30 cellular contexts compared by ENCODE assay signal in the genomic region with DNA sequence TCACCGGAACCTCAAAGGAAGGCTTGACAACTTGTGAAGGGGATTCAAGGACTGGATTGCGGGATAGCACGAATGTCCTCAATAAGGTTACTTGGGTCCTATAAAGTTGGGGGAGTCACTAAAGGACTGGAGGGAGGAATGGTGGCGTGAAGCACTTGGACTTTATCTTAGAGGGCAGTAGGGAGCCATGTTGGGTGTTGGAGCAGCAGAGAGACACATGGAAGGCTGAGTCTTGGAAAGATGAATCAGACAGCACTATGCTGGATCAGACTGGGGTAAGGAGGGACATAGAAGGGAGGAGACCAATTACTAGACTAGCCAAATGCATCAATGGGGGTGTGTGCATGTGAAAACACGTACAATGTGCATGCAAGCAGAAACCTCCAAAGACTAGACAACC. TPM values are rescaled to one million over a fixed set of nuclear protein-coding genes. Genes with fewer than 3 reads are reported as not detected.
"Had no signal": no experiment of that assay in that cellular context is flagged by ENCODE, and none has a peak within 500 bp of the region (broad histone marks: within the 10 kb centered on the region; RNA-seq: fewer than 3 reads in every experiment).

No MANE protein-coding gene starts in this region.

- H3K9me3 Mint-ChIP-seq: naive thymus-derived CD8-positive, alpha-beta T cell; nephron; neural crest cell; stimulated activated effector memory CD8-positive, alpha-beta T cell treated with anti-CD3 and anti-CD28 coated beads, Interleukin-12 subunit alpha, Interleukin-12 subunit beta, amount 100 ng/mL, for 72 hours; stimulated activated naive CD8-positive, alpha-beta T cell treated with anti-CD3 and anti-CD28 coated beads, Interleukin-15, Interleukin-2, amounts not matched to agents 100 ng/mL and 50 ng/mL, for 24 hours had no signal

- H3K4me1 Mint-ChIP-seq: stimulated activated effector memory CD8-positive, alpha-beta T cell treated with anti-CD3 and anti-CD28 coated beads, Interleukin-12 subunit alpha, Interleukin-12 subunit beta, amount 100 ng/mL, for 72 hours had no signal

- H3K4me3 Mint-ChIP-seq: naive thymus-derived CD8-positive, alpha-beta T cell; nephron; neural crest cell; stimulated activated effector memory CD8-positive, alpha-beta T cell treated with anti-CD3 and anti-CD28 coated beads, Interleukin-12 subunit alpha, Interleukin-12 subunit beta, amount 100 ng/mL, for 72 hours; stimulated activated naive CD8-positive, alpha-beta T cell treated with anti-CD3 and anti-CD28 coated beads, Interleukin-15, Interleukin-2, amounts not matched to agents 100 ng/mL and 50 ng/mL, for 24 hours had no signal

- H3K4me1 ChIP-seq: lower lobe of right lung, pancreas, prostate gland, sigmoid colon, suprapubic skin, tibial artery, upper lobe of right lung had no signal

- H3K36me3 ChIP-seq: lower lobe of right lung, pancreas, prostate gland, sigmoid colon, spleen, suprapubic skin, thoracic aorta, tibial artery, upper lobe of right lung had no signal

- H3K4me3 ChIP-seq: lower lobe of right lung, pancreas, prostate gland, sigmoid colon, spleen, suprapubic skin, thoracic aorta, tibial artery, upper lobe of right lung had no signal

- H3K27me3 ChIP-seq: pancreas had no signal

- DNase-seq: kidney glomerular epithelial cell; left cardiac atrium; lower lobe of right lung; mammary epithelial cell; mesenchymal stem cell; naive thymus-derived CD8-positive, alpha-beta T cell; nucleus accumbens; pancreas; posterior cingulate gyrus; retina; right cardiac atrium; sigmoid colon; small intestine; spleen; stimulated activated CD4-positive, alpha-beta T cell treated with anti-CD3 and anti-CD28 coated beads, Interleukin-4, amount 100 ng/mL, for 24 hours; stimulated activated naive CD4-positive, alpha-beta T cell; tibial artery; upper lobe of right lung had no signal

- H3K27ac ChIP-seq: lower lobe of right lung, pancreas, prostate gland, sigmoid colon, spleen, suprapubic skin, thoracic aorta, tibial artery, upper lobe of right lung had no signal

- H3K27ac Mint-ChIP-seq: naive thymus-derived CD8-positive, alpha-beta T cell; stimulated activated effector memory CD8-positive, alpha-beta T cell treated with anti-CD3 and anti-CD28 coated beads, Interleukin-12 subunit alpha, Interleukin-12 subunit beta, amount 100 ng/mL, for 72 hours; stimulated activated naive CD8-positive, alpha-beta T cell treated with anti-CD3 and anti-CD28 coated beads, Interleukin-15, Interleukin-2, amounts not matched to agents 100 ng/mL and 50 ng/mL, for 24 hours had no signal

- H3K36me3 Mint-ChIP-seq: naive thymus-derived CD8-positive, alpha-beta T cell; stimulated activated effector memory CD8-positive, alpha-beta T cell treated with anti-CD3 and anti-CD28 coated beads, Interleukin-12 subunit alpha, Interleukin-12 subunit beta, amount 100 ng/mL, for 72 hours had no signal

- ATAC-seq: left cardiac atrium; left lobe of liver; lower lobe of right lung; naive thymus-derived CD8-positive, alpha-beta T cell; pancreas; right cardiac atrium; stimulated activated effector memory CD8-positive, alpha-beta T cell treated with anti-CD3 and anti-CD28 coated beads, Interleukin-12 subunit alpha, Interleukin-12 subunit beta, amount 100 ng/mL, for 72 hours; upper lobe of right lung had no signal

- FAIRE-seq: keratinocyte, pancreas, small intestine, urothelium cell line had no signal

- H3K9me3 ChIP-seq: lower lobe of right lung, pancreas, prostate gland, sigmoid colon, spleen, suprapubic skin, thoracic aorta, tibial artery, upper lobe of right lung had no signal

RNA-seq across cellular contexts. Expression of a gene that starts 26.1 kb away (rescaled TPM):
- total RNA-seq: left lobe of liver, liver, mucosa of gallbladder, prostate gland, sigmoid colon, thoracic aorta had no signal
- polyA plus RNA-seq: liver had no signal

RNA-seq across cellular contexts. Expression of a gene that starts 52.1 kb away (rescaled TPM):
- total RNA-seq: left lobe of liver, liver, spleen had no signal
- polyA plus RNA-seq: liver had no signal
